28 cellular contexts compared by ENCODE assay signal in the genomic region with DNA sequence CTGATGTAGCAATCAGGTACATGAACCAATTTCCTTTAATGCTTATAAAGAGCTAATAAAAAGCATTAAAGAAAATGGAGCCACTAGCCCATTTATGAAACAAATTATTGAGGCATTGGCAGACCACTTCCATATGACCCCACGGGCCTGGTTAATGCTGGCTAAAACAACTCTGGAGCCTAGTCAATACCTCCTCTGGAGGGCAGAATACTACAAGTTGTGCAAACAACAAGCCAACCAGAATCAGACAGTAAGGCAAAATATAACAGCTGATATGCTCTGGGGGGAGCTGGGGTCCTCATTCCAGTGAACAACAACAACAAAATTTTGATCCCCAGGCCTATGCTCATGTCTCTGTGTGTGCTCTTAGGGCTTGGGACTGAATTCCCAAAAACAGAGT.
"Had no signal": no experiment of that assay in that cellular context is flagged by ENCODE, and none has a peak within 500 bp of the region (broad histone marks: within the 10 kb centered on the region; RNA-seq: fewer than 3 reads in every experiment).

No MANE protein-coding gene starts in this region.

- H3K36me3 Mint-ChIP-seq: activated CD4-positive, alpha-beta memory T cell treated with anti-CD3 and anti-CD28 coated beads for 36 hours; activated naive CD8-positive, alpha-beta T cell; brain; stimulated activated effector memory CD8-positive, alpha-beta T cell treated with anti-CD3 and anti-CD28 coated beads, Interleukin-12 subunit alpha, Interleukin-12 subunit beta, amount 100 ng/mL, for 72 hours had no signal

- H3K79me2 ChIP-seq: parathyroid adenoma had no signal

- H3K4me1 ChIP-seq: ascending aorta, heart right ventricle, parathyroid adenoma, psoas muscle, sigmoid colon, stomach, thyroid gland, upper lobe of left lung had no signal

- DNase-seq: activated CD4-positive, alpha-beta memory T cell treated with anti-CD3 and anti-CD28 coated beads for 36 hours; activated CD4-positive, alpha-beta T cell treated with anti-CD3 and anti-CD28 coated beads for 4 hours; activated CD8-positive, alpha-beta memory T cell treated with anti-CD3 and anti-CD28 coated beads, Interleukin-2, amount 50 U/mL, for 48 hours; activated T-cell treated with anti-CD3 and anti-CD28 coated beads, Interleukin-2, amount 50 U/mL, for 4 hours; dorsolateral prefrontal cortex; effector memory CD4-positive, alpha-beta T cell; foreskin fibroblast; heart right ventricle; mucosa of descending colon; nucleus accumbens; psoas muscle; sigmoid colon; small intestine; stimulated activated CD4-positive, alpha-beta T cell treated with anti-CD3 and anti-CD28 coated beads, Interleukin-4, amount 100 ng/mL, for 24 hours; stomach; T-helper 1 cell; thyroid gland; upper lobe of left lung had no signal

- H3K9me3 ChIP-seq: ascending aorta, heart right ventricle, mucosa of descending colon, psoas muscle, sigmoid colon, stomach, thyroid gland, upper lobe of left lung had no signal

- H3K27ac ChIP-seq: ascending aorta, cardiac muscle cell, coronary artery, dorsolateral prefrontal cortex, heart right ventricle, parathyroid adenoma, psoas muscle, sigmoid colon, stomach, thyroid gland, upper lobe of left lung had no signal

- ATAC-seq: activated T-cell treated with anti-CD3 and anti-CD28 coated beads, Interleukin-2, amount 50 U/mL, for 4 hours; esophagus mucosa; heart right ventricle; mucosa of descending colon; psoas muscle; stimulated activated effector memory CD8-positive, alpha-beta T cell treated with anti-CD3 and anti-CD28 coated beads, Interleukin-12 subunit alpha, Interleukin-12 subunit beta, amount 100 ng/mL, for 72 hours had no signal

- H3K4me3 ChIP-seq: ascending aorta, cardiac muscle cell, coronary artery, dorsolateral prefrontal cortex, heart right ventricle, mucosa of descending colon, psoas muscle, sigmoid colon, stomach, thyroid gland, upper lobe of left lung had no signal

- H3K36me3 ChIP-seq: ascending aorta, cardiac muscle cell, heart right ventricle, sigmoid colon, stomach, thyroid gland, upper lobe of left lung had no signal

- H3K27me3 ChIP-seq: ascending aorta, cardiac muscle cell, dorsolateral prefrontal cortex, heart right ventricle, sigmoid colon, stomach, thyroid gland, upper lobe of left lung had no signal

- H3K27me3 Mint-ChIP-seq: activated CD4-positive, alpha-beta memory T cell treated with anti-CD3 and anti-CD28 coated beads for 36 hours; activated naive CD8-positive, alpha-beta T cell; brain had no signal

- H3K9me3 Mint-ChIP-seq: activated CD4-positive, alpha-beta memory T cell treated with anti-CD3 and anti-CD28 coated beads for 36 hours; activated T-cell treated with anti-CD3 and anti-CD28 coated beads, Interleukin-2, amount 50 U/mL, for 4 hours; stimulated activated effector memory CD8-positive, alpha-beta T cell treated with anti-CD3 and anti-CD28 coated beads, Interleukin-12 subunit alpha, Interleukin-12 subunit beta, amount 100 ng/mL, for 72 hours had no signal

- H3K4me3 Mint-ChIP-seq: activated CD4-positive, alpha-beta memory T cell treated with anti-CD3 and anti-CD28 coated beads for 36 hours; activated naive CD8-positive, alpha-beta T cell; activated T-cell treated with anti-CD3 and anti-CD28 coated beads, Interleukin-2, amount 50 U/mL, for 4 hours; brain; stimulated activated effector memory CD8-positive, alpha-beta T cell treated with anti-CD3 and anti-CD28 coated beads, Interleukin-12 subunit alpha, Interleukin-12 subunit beta, amount 100 ng/mL, for 72 hours; T-helper 2 cell treated with Interferon-gamma antibody and Interleukin-4, amounts not matched to agents 5 μg/mL and 100 μg/mL, for 36 hours had no signal

- H3K4me1 Mint-ChIP-seq: brain; stimulated activated effector memory CD8-positive, alpha-beta T cell treated with anti-CD3 and anti-CD28 coated beads, Interleukin-12 subunit alpha, Interleukin-12 subunit beta, amount 100 ng/mL, for 72 hours had no signal

- H3K27ac Mint-ChIP-seq: activated CD4-positive, alpha-beta memory T cell treated with anti-CD3 and anti-CD28 coated beads for 36 hours; activated naive CD8-positive, alpha-beta T cell; activated T-helper 2 cell treated with anti-CD3 and anti-CD28 coated beads, Interferon-gamma antibody, Interleukin-2, Interleukin-4, amounts not matched to agents 10 μg/mL and 5 μg/mL and 100 μg/mL, durations not matched to agents 14 hours and 24 hours and 36 hours; brain; stimulated activated effector memory CD8-positive, alpha-beta T cell treated with anti-CD3 and anti-CD28 coated beads, Interleukin-12 subunit alpha, Interleukin-12 subunit beta, amount 100 ng/mL, for 72 hours; T-helper 2 cell treated with Interferon-gamma antibody and Interleukin-4, amounts not matched to agents 5 μg/mL and 100 μg/mL, for 36 hours had no signal

- H2AFZ ChIP-seq: parathyroid adenoma had no signal

- FAIRE-seq: small intestine had no signal

- H3K9ac ChIP-seq: parathyroid adenoma had no signal
